In the genomic region with DNA sequence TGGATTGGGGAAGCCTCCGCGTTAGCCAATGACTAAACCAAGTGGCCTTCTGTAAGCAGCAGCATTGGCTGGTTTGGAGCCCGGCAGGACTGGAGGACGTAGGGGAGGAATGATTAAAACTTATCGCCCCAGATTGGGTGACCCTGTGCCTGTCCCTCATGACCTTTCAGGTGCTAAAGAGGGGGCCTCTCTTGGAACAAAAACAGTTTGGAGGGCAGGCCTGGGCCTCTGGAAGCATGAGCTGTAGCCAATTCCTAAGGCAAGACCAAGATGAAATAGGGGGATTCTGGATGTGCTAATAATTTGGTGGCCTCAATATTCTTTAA, we compare ENCODE assay signal across 8 cellular contexts. TPM values are rescaled to one million over a fixed set of nuclear protein-coding genes. Genes with fewer than 3 reads are reported as not detected.
DNase-seq lines count a peak whose midpoint lies in the region; ATAC-seq and TF ChIP-seq lines count a peak whose summit lies in the region.

No MANE protein-coding gene starts in this region.

- H3K9me3 ChIP-seq in HEK293 (ENCODE audit: control insufficient read depth, insufficient read depth, low read depth, low read length) (no peaks in the 10 kb centered on the region), mucosa of rectum (ENCODE audit: control insufficient read depth in 2 of 2, low read length in 2 of 2) (no peaks in the 10 kb centered on the region)

- CTCF ChIA-PET in HEK293 (lab: Yijun Ruan, JAX), result interaction anchor here (0.6 to 1.5 kb wide), 4 partner anchors 14 to 336 kb away, joined by 3 to 4 read pairs (median 4); no protein-coding TSS in a partner anchor

- H3K36me3 ChIP-seq in HEK293 (ENCODE audit: control insufficient read depth in 2 of 2, insufficient read depth in 1 of 2, low read length in 2 of 2), result no peaks in the 10 kb centered on the region; a peak in 1 of 3 replicates
- H3K36me3 ChIP-seq in mucosa of rectum (ENCODE audit: control insufficient read depth in 2 of 2, insufficient read depth in 2 of 2, low read length in 2 of 2), result no peaks in the 10 kb centered on the region

- H3K4me3 ChIP-seq in HEK293 (ENCODE audit: low read depth, low read length) (no peak overlapping the region), mucosa of rectum (ENCODE audit: low read length in 2 of 2) (peak overlapping the region; percentile 61 to 85)

- in situ Hi-C loops in ACHN (cut with HindIII; ENCODE audit: low pct_ligation_motif_present, low pct_unique_long_range_greater_than_20kb, low sequenced_read_pairs), result no loop called here

- H3K9ac ChIP-seq in mucosa of rectum (ENCODE audit: low read depth in 1 of 2, low read length in 2 of 2), result no peak overlapping the region

- H3K27me3 ChIP-seq in mucosa of rectum (ENCODE audit: control insufficient read depth in 2 of 2, insufficient read depth in 2 of 2, low read length in 2 of 2), result no peaks in the 10 kb centered on the region

- no peak for TF ChIP-seq CTCF in HEK293 (tag by site-specific recombination; IDR thresholded peaks at IDR 0.05)

- POLR2A ChIA-PET in HEK293 (lab: Yijun Ruan, JAX), result interaction anchor here (1.3 kb wide), 1 partner anchor 33 kb away, joined by 3 read pairs; no protein-coding TSS in a partner anchor

- peaks cover 22% of the 10 kb centered on the region for H3K4me1 ChIP-seq in HEK293 (ENCODE audit: control insufficient read depth, insufficient read depth, low read length)
- H3K4me1 ChIP-seq in mucosa of rectum (ENCODE audit: control insufficient read depth in 2 of 2, insufficient read depth in 2 of 2, low read length in 2 of 2), result peaks cover 12 to 18% of the 10 kb centered on the region in 2 donors

- ATAC-seq in HG03342 (IDR thresholded peaks at IDR 0.05; ENCODE audit: unreplicated experiment), result no peak

- no peak overlapping the region for H3K27ac ChIP-seq in HEK293 (ENCODE audit: extremely low read depth, low read depth, low read length)
- H3K27ac ChIP-seq in mucosa of rectum (ENCODE audit: low read depth in 2 of 2, low read length in 2 of 2), result no peak overlapping the region

- peak; percentile 83 for DNase-seq in ACHN
- DNase-seq in cerebellum (ENCODE audit: low spot score), result peak; percentile 44
- no peak for DNase-seq in cerebellar cortex (ENCODE audit: low spot score)
- DNase-seq in effector CD8-positive, alpha-beta T cell (lab: John Stamatoyannopoulos, UW), result no peak
- no peak for DNase-seq in DMS79 treated with DMSO at 0.1 percent for 48 hours (lab: John Stamatoyannopoulos, UW)

TF ChIP-seq in HEK293, 187 proteins besides CTCF, POLR2A, EP300 and RAD21:
- TF ChIP-seq ZNF768 (tag by site-specific recombination; IDR thresholded peaks at IDR 0.05), result no peak
- no peak for TF ChIP-seq ZNF664 (tag by site-specific recombination; IDR thresholded peaks at IDR 0.05)
- TF ChIP-seq SCRT2 (tag by site-specific recombination; IDR thresholded peaks at IDR 0.05), result no peak
- TF ChIP-seq, protein P1, sequence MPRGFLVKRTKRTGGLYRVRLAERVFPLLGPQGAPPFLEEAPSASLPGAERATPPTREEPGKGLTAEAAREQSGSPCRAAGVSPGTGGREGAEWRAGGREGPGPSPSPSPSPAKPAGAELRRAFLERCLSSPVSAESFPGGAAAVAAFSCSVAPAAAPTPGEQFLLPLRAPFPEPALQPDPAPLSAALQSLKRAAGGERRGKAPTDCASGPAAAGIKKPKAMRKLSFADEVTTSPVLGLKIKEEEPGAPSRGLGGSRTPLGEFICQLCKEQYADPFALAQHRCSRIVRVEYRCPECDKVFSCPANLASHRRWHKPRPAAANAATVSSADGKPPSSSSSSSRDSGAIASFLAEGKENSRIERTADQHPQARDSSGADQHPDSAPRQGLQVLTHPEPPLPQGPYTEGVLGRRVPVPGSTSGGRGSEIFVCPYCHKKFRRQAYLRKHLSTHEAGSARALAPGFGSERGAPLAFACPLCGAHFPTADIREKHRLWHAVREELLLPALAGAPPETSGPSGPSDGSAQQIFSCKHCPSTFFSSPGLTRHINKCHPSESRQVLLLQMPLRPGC (tag by site-specific recombination; IDR thresholded peaks at IDR 0.05), result no peak
- TF ChIP-seq ZNF660 (tag by site-specific recombination; IDR thresholded peaks at IDR 0.05), result no peak
- TF ChIP-seq, protein P2, sequence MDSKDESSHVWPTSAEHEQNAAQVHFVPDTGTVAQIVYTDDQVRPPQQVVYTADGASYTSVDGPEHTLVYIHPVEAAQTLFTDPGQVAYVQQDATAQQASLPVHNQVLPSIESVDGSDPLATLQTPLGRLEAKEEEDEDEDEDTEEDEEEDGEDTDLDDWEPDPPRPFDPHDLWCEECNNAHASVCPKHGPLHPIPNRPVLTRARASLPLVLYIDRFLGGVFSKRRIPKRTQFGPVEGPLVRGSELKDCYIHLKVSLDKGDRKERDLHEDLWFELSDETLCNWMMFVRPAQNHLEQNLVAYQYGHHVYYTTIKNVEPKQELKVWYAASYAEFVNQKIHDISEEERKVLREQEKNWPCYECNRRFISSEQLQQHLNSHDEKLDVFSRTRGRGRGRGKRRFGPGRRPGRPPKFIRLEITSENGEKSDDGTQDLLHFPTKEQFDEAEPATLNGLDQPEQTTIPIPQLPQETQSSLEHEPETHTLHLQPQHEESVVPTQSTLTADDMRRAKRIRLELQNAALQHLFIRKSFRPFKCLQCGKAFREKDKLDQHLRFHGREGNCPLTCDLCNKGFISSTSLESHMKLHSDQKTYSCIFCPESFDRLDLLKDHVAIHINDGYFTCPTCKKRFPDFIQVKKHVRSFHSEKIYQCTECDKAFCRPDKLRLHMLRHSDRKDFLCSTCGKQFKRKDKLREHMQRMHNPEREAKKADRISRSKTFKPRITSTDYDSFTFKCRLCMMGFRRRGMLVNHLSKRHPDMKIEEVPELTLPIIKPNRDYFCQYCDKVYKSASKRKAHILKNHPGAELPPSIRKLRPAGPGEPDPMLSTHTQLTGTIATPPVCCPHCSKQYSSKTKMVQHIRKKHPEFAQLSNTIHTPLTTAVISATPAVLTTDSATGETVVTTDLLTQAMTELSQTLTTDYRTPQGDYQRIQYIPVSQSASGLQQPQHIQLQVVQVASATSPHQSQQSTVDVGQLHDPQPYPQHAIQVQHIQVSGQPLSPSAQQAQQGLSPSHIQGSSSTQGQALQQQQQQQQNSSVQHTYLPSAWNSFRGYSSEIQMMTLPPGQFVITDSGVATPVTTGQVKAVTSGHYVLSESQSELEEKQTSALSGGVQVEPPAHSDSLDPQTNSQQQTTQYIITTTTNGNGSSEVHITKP (tag by site-specific recombination; IDR thresholded peaks at IDR 0.05), result peak; percentile 75
- TF ChIP-seq, protein P3, sequence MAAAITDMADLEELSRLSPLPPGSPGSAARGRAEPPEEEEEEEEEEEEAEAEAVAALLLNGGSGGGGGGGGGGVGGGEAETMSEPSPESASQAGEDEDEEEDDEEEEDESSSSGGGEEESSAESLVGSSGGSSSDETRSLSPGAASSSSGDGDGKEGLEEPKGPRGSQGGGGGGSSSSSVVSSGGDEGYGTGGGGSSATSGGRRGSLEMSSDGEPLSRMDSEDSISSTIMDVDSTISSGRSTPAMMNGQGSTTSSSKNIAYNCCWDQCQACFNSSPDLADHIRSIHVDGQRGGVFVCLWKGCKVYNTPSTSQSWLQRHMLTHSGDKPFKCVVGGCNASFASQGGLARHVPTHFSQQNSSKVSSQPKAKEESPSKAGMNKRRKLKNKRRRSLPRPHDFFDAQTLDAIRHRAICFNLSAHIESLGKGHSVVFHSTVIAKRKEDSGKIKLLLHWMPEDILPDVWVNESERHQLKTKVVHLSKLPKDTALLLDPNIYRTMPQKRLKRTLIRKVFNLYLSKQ (tag by site-specific recombination; IDR thresholded peaks at IDR 0.05; ENCODE audit: borderline replicate concordance), result no peak
- TF ChIP-seq, protein P4, sequence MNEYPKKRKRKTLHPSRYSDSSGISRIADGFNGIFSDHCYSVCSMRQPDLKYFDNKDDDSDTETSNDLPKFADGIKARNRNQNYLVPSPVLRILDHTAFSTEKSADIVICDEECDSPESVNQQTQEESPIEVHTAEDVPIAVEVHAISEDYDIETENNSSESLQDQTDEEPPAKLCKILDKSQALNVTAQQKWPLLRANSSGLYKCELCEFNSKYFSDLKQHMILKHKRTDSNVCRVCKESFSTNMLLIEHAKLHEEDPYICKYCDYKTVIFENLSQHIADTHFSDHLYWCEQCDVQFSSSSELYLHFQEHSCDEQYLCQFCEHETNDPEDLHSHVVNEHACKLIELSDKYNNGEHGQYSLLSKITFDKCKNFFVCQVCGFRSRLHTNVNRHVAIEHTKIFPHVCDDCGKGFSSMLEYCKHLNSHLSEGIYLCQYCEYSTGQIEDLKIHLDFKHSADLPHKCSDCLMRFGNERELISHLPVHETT (tag by site-specific recombination; IDR thresholded peaks at IDR 0.05), result no peak
- no peak for TF ChIP-seq ZNF501 (tag by site-specific recombination; IDR thresholded peaks at IDR 0.05)
- no peak for TF ChIP-seq ZNF776 (tag by site-specific recombination; IDR thresholded peaks at IDR 0.05; ENCODE audit: borderline replicate concordance)
- TF ChIP-seq GLI2 (tag by site-specific recombination; IDR thresholded peaks at IDR 0.05; ENCODE audit: borderline replicate concordance, low read depth), result no peak
- TF ChIP-seq ZBTB48 (tag by site-specific recombination; IDR thresholded peaks at IDR 0.05), result no peak
- 0 out of 2 replicates have a peak, but pooled peaks have one; percentile 15 for TF ChIP-seq ZNF335 (tag by site-specific recombination; conservative IDR thresholded peaks at IDR 0.05)

RNA-seq across cellular contexts. Expression of a gene that starts 1.4 kb away (rescaled TPM):
- 3.9 TPM for total RNA-seq in cerebellum

Comparison
In these comparisons a context has a peak if more than half of its experiments do, and no peak if none do; other contexts are left out.
1. DNase-seq: peak in ACHN (single experiment) and cerebellum (single experiment); none in cerebellar cortex (single experiment), effector CD8-positive, alpha-beta T cell (single experiment) and DMS79 treated with DMSO at 0.1 percent for 48 hours (single experiment).